In the genomic region with DNA sequence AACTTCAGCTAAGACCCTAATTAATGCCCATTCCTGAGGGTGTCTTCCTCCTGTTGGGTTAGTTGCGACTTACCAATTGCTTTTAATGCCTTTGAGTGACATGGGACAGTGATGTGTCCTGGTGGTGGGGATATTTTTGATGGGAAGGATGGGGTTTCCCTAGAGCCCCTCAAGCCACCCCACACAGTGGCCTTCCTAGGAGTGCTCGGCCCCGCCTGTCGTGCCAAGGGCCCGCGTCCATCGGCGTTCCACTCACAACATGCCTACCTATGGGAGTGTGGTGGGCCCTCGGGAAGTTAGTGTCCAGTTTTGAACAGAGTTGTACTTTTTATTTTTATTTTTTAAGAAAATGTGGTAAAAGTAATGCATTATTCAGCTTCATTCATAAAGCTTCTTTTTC, we compare ENCODE assay signal across 1 cellular context.
TF ChIP-seq lines count a peak whose summit lies in the region.

No MANE protein-coding gene starts in this region.

TF ChIP-seq in GM23338, 12 proteins besides CTCF, POLR2A, EP300 and RAD21:
- TF ChIP-seq, protein P1, sequence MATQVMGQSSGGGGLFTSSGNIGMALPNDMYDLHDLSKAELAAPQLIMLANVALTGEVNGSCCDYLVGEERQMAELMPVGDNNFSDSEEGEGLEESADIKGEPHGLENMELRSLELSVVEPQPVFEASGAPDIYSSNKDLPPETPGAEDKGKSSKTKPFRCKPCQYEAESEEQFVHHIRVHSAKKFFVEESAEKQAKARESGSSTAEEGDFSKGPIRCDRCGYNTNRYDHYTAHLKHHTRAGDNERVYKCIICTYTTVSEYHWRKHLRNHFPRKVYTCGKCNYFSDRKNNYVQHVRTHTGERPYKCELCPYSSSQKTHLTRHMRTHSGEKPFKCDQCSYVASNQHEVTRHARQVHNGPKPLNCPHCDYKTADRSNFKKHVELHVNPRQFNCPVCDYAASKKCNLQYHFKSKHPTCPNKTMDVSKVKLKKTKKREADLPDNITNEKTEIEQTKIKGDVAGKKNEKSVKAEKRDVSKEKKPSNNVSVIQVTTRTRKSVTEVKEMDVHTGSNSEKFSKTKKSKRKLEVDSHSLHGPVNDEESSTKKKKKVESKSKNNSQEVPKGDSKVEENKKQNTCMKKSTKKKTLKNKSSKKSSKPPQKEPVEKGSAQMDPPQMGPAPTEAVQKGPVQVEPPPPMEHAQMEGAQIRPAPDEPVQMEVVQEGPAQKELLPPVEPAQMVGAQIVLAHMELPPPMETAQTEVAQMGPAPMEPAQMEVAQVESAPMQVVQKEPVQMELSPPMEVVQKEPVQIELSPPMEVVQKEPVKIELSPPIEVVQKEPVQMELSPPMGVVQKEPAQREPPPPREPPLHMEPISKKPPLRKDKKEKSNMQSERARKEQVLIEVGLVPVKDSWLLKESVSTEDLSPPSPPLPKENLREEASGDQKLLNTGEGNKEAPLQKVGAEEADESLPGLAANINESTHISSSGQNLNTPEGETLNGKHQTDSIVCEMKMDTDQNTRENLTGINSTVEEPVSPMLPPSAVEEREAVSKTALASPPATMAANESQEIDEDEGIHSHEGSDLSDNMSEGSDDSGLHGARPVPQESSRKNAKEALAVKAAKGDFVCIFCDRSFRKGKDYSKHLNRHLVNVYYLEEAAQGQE (IDR thresholded peaks at IDR 0.05; ENCODE audit: unreplicated experiment), result no peak
- no peak for TF ChIP-seq ZNF114 (CRISPR knock-in tag; IDR thresholded peaks at IDR 0.05)
- no peak for TF ChIP-seq JUNB (IDR thresholded peaks at IDR 0.05; ENCODE audit: unreplicated experiment)
- TF ChIP-seq ZNF331 (CRISPR knock-in tag; IDR thresholded peaks at IDR 0.05; ENCODE audit: low read depth), result no peak
- no peak for TF ChIP-seq NANOG (IDR thresholded peaks at IDR 0.05; ENCODE audit: borderline replicate concordance)
- TF ChIP-seq, protein P2, sequence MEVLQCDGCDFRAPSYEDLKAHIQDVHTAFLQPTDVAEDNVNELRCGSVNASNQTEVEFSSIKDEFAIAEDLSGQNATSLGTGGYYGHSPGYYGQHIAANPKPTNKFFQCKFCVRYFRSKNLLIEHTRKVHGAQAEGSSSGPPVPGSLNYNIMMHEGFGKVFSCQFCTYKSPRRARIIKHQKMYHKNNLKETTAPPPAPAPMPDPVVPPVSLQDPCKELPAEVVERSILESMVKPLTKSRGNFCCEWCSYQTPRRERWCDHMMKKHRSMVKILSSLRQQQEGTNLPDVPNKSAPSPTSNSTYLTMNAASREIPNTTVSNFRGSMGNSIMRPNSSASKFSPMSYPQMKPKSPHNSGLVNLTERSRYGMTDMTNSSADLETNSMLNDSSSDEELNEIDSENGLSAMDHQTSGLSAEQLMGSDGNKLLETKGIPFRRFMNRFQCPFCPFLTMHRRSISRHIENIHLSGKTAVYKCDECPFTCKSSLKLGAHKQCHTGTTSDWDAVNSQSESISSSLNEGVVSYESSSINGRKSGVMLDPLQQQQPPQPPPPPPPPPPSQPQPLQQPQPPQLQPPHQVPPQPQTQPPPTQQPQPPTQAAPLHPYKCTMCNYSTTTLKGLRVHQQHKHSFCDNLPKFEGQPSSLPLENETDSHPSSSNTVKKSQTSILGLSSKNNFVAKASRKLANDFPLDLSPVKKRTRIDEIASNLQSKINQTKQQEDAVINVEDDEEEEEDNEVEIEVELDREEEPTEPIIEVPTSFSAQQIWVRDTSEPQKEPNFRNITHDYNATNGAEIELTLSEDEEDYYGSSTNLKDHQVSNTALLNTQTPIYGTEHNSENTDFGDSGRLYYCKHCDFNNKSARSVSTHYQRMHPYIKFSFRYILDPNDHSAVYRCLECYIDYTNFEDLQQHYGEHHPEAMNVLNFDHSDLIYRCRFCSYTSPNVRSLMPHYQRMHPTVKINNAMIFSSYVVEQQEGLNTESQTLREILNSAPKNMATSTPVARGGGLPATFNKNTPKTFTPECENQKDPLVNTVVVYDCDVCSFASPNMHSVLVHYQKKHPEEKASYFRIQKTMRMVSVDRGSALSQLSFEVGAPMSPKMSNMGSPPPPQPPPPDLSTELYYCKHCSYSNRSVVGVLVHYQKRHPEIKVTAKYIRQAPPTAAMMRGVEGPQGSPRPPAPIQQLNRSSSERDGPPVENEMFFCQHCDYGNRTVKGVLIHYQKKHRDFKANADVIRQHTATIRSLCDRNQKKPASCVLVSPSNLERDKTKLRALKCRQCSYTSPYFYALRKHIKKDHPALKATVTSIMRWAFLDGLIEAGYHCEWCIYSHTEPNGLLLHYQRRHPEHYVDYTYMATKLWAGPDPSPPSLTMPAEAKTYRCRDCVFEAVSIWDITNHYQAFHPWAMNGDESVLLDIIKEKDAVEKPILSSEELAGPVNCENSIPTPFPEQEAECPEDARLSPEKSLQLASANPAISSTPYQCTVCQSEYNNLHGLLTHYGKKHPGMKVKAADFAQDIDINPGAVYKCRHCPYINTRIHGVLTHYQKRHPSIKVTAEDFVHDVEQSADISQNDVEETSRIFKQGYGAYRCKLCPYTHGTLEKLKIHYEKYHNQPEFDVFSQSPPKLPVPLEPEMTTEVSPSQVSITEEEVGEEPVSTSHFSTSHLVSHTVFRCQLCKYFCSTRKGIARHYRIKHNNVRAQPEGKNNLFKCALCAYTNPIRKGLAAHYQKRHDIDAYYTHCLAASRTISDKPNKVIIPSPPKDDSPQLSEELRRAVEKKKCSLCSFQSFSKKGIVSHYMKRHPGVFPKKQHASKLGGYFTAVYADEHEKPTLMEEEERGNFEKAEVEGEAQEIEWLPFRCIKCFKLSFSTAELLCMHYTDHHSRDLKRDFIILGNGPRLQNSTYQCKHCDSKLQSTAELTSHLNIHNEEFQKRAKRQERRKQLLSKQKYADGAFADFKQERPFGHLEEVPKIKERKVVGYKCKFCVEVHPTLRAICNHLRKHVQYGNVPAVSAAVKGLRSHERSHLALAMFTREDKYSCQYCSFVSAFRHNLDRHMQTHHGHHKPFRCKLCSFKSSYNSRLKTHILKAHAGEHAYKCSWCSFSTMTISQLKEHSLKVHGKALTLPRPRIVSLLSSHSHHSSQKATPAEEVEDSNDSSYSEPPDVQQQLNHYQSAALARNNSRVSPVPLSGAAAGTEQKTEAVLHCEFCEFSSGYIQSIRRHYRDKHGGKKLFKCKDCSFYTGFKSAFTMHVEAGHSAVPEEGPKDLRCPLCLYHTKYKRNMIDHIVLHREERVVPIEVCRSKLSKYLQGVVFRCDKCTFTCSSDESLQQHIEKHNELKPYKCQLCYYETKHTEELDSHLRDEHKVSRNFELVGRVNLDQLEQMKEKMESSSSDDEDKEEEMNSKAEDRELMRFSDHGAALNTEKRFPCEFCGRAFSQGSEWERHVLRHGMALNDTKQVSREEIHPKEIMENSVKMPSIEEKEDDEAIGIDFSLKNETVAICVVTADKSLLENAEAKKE (CRISPR knock-in tag; IDR thresholded peaks at IDR 0.05), result no peak
- no peak for TF ChIP-seq STAT1 (IDR thresholded peaks at IDR 0.05; ENCODE audit: unreplicated experiment)
- TF ChIP-seq, protein P3, sequence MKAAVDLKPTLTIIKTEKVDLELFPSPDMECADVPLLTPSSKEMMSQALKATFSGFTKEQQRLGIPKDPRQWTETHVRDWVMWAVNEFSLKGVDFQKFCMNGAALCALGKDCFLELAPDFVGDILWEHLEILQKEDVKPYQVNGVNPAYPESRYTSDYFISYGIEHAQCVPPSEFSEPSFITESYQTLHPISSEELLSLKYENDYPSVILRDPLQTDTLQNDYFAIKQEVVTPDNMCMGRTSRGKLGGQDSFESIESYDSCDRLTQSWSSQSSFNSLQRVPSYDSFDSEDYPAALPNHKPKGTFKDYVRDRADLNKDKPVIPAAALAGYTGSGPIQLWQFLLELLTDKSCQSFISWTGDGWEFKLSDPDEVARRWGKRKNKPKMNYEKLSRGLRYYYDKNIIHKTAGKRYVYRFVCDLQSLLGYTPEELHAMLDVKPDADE (IDR thresholded peaks at IDR 0.05), result no peak
- TF ChIP-seq EZH2 (IDR thresholded peaks at IDR 0.05; ENCODE audit: low read depth, unreplicated experiment), result no peak
- no peak for TF ChIP-seq POLR2AphosphoS5 (IDR thresholded peaks at IDR 0.05; ENCODE audit: low read depth)
